Comparison of ENCODE assay signal across 33 cellular contexts in the genomic region with DNA sequence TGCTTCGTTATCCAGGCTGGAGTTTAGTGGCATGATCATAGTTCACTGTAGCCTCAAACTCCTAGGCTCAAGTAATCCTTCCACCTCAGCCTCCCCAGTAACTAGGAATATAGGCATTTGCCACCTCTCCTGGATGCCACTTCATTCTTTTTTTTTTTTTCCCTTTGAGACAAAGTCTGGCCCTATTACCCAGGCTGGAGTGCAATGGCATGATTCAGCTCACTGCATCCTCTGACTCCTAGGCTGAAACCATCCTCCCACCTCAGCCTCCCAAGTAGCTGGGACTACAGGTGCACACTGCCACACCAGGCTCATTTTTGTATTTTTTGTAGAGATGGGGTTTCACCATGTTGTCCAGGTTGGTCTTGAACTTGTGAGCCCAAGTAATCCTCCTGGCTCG. TPM values are rescaled to one million over a fixed set of nuclear protein-coding genes. Genes with fewer than 3 reads are reported as not detected.
DNase-seq lines count a peak whose midpoint lies in the region; ATAC-seq, FAIRE-seq and TF ChIP-seq lines count a peak whose summit lies in the region.
"Had no signal": no experiment of that assay in that cellular context is flagged by ENCODE, and none has a peak within 500 bp of the region (broad histone marks: within the 10 kb centered on the region; RNA-seq: fewer than 3 reads in every experiment).

No MANE protein-coding gene starts in this region.

- no peaks in the 10 kb centered on the region for H3K9me3 ChIP-seq in breast epithelium
- no peaks in the 10 kb centered on the region for H3K9me3 ChIP-seq in astrocyte (ENCODE audit: insufficient read depth, low read depth, low read length)
- no peaks in the 10 kb centered on the region for H3K9me3 ChIP-seq in aorta (ENCODE audit: control insufficient read depth, low read length)
- H3K9me3 ChIP-seq: body of pancreas, HAP-1, lower lobe of right lung, pancreas had no signal

- POLR2A ChIA-PET in MCF 10A (lab: Yijun Ruan, JAX) = interaction anchor here (0.9 to 1.2 kb wide), 2 partner anchors 55 to 93 kb away, joined by 3 to 4 read pairs; no protein-coding TSS in a partner anchor
- POLR2A ChIA-PET in activated CD8-positive, alpha-beta T cell treated with anti-CD3 and anti-CD28 coated beads, Interleukin-2, amount 10 ng/mL, durations not matched to agents 7 days and 5 days (lab: Charles Lee) = no interaction called here

- WGBS in aorta, 2 donors = 84 to 92% methylated on average over 2 of the region's 2 CpGs

- no peak for TF ChIP-seq POLR2A in breast epithelium (IDR thresholded peaks at IDR 0.05)

- peaks cover 5% of the 10 kb centered on the region for H4K20me1 ChIP-seq in astrocyte (ENCODE audit: insufficient read depth, low read length)

- BruUV-seq in MCF 10A (replicated peaks; lab: Mats Ljungman, UMichigan) = no TSS peak

- H3K27ac Mint-ChIP-seq in MCF 10A (ENCODE audit: low read depth, unreplicated experiment) = peak overlapping the region; percentile 42
- H3K27ac Mint-ChIP-seq in astrocyte (ENCODE audit: unreplicated experiment) = no peak overlapping the region
- H3K27ac Mint-ChIP-seq in nephron progenitor cell = peak overlapping the region; percentile 81
- no peak overlapping the region for H3K27ac Mint-ChIP-seq in activated CD8-positive, alpha-beta T cell treated with anti-CD3 and anti-CD28 coated beads, Interleukin-2, amount 10 ng/mL, durations not matched to agents 7 days and 5 days
- H3K27ac Mint-ChIP-seq: activated naive CD8-positive, alpha-beta T cell treated with anti-CD3 and anti-CD28 coated beads for 36 hours; activated T-helper 2 cell treated with anti-CD3 and anti-CD28 coated beads, Interferon-gamma antibody, Interleukin-2, Interleukin-4, amounts not matched to agents 10 μg/mL and 5 μg/mL and 100 μg/mL, durations not matched to agents 14 hours and 24 hours and 36 hours; B cell; nephron; WTC11 had no signal

- peaks cover 54% of the 10 kb centered on the region for H3K79me2 ChIP-seq in astrocyte (ENCODE audit: insufficient read depth, low read length)

- intact Hi-C loops in MCF 10A (cut with micrococcal nuclease) = no loop called here
- intact Hi-C loops in breast epithelium (cut with DNase I; ENCODE audit: low total_unique reads) = no loop called here
- intact Hi-C loops in aorta (cut with DNase I) = no loop called here

- H3K4me3 ChIP-seq in breast epithelium = no peak overlapping the region
- H3K4me3 ChIP-seq in astrocyte (ENCODE audit: insufficient read depth, low read depth, low read length) = no peak overlapping the region
- no peak overlapping the region for H3K4me3 ChIP-seq in aorta (ENCODE audit: low read length in 2 of 2)
- H3K4me3 ChIP-seq: body of pancreas, HAP-1, lower lobe of right lung, pancreas had no signal

- H3K27me3 Mint-ChIP-seq in MCF 10A (ENCODE audit: insufficient read depth, unreplicated experiment) (no peaks in the 10 kb centered on the region), astrocyte (ENCODE audit: low read depth, unreplicated experiment) (no peaks in the 10 kb centered on the region), nephron progenitor cell (ENCODE audit: low read depth, poor library complexity) (no peaks in the 10 kb centered on the region)
- H3K27me3 Mint-ChIP-seq in activated CD8-positive, alpha-beta T cell treated with anti-CD3 and anti-CD28 coated beads, Interleukin-2, amount 10 ng/mL, durations not matched to agents 7 days and 5 days (ENCODE audit: low read depth) = no peaks in the 10 kb centered on the region
- H3K27me3 Mint-ChIP-seq: activated naive CD8-positive, alpha-beta T cell treated with anti-CD3 and anti-CD28 coated beads for 36 hours; B cell had no signal

- H3K27ac ChIP-seq in breast epithelium (peak overlapping the region in 1 of 2 donors; percentile 70), astrocyte (ENCODE audit: low read depth, low read length) (peak overlapping the region; percentile 75), aorta (ENCODE audit: low read depth in 1 of 2, low read length in 2 of 2) (peak overlapping the region; percentile 57 to 74)
- H3K27ac ChIP-seq: 22Rv1, body of pancreas, lower lobe of right lung, pancreas had no signal

- H3K27me3 ChIP-seq in breast epithelium (no peaks in the 10 kb centered on the region), astrocyte (ENCODE audit: insufficient read depth, low read length) (no peaks in the 10 kb centered on the region), aorta (ENCODE audit: control insufficient read depth in 1 of 2, insufficient read depth in 2 of 2, low read length in 1 of 2) (no peaks in the 10 kb centered on the region)
- H3K27me3 ChIP-seq: body of pancreas, pancreas had no signal

- H2AFZ ChIP-seq in astrocyte (ENCODE audit: low read depth, low read length) = no peak overlapping the region

- H3K4me3 Mint-ChIP-seq in MCF 10A (ENCODE audit: unreplicated experiment) (no peak overlapping the region), astrocyte (ENCODE audit: unreplicated experiment) (no peak overlapping the region), nephron progenitor cell (no peak overlapping the region)
- H3K4me3 Mint-ChIP-seq in activated CD8-positive, alpha-beta T cell treated with anti-CD3 and anti-CD28 coated beads, Interleukin-2, amount 10 ng/mL, durations not matched to agents 7 days and 5 days = no peak overlapping the region
- H3K4me3 Mint-ChIP-seq: activated naive CD8-positive, alpha-beta T cell treated with anti-CD3 and anti-CD28 coated beads for 36 hours; B cell; nephron; WTC11 had no signal

- DNase-seq in MCF 10A (ENCODE audit: unreplicated experiment) = no peak
- no peak for DNase-seq in breast epithelium (ENCODE audit: low spot score in 2 of 2)
- DNase-seq in astrocyte (ENCODE audit: low read depth) = no peak
- no peak for DNase-seq in nephron progenitor cell
- no peak for DNase-seq in aorta
- DNase-seq in activated CD8-positive, alpha-beta T cell treated with anti-CD3 and anti-CD28 coated beads, Interleukin-2, amount 10 ng/mL, durations not matched to agents 7 days and 5 days = no peak
- no peak for DNase-seq in DMS79 (lab: John Stamatoyannopoulos, UW)
- DNase-seq: activated CD4-positive, alpha-beta T cell treated with anti-CD3 and anti-CD28 coated beads, Interleukin-2, amount 50 U/mL, for 48 hours; activated CD8-positive, alpha-beta memory T cell treated with anti-CD3 and anti-CD28 coated beads, Interleukin-2, amount 50 U/mL, for 48 hours; activated naive CD8-positive, alpha-beta T cell treated with anti-CD3 and anti-CD28 coated beads for 36 hours; body of pancreas; effector memory CD4-positive, alpha-beta T cell; lower lobe of right lung; NCI-H2081; NCI-H345; NCI-H82; pancreas; right cardiac atrium; SHP77 treated with DMSO at 0.1 percent for 48 hours; stimulated activated CD4-positive, alpha-beta T cell treated with anti-CD3 and anti-CD28 coated beads, Interleukin-12 subunit alpha, Interleukin-12 subunit beta, amount 100 ng/mL, for 4 hours; stimulated activated CD4-positive, alpha-beta T cell treated with anti-CD3 and anti-CD28 coated beads, Interleukin-4, amount 100 ng/mL, for 4 hours; stimulated activated naive CD4-positive, alpha-beta T cell; T-helper 9 cell had no signal

- no peak overlapping the region for H3K9ac ChIP-seq in astrocyte (ENCODE audit: low read length)

- ATAC-seq in aorta (ENCODE audit: low FRiP score) = no peak
- ATAC-seq in HG03520 (IDR thresholded peaks at IDR 0.05; ENCODE audit: unreplicated experiment) = no peak
- ATAC-seq in activated CD8-positive, alpha-beta T cell treated with anti-CD3 and anti-CD28 coated beads, Interleukin-2, amount 10 ng/mL, durations not matched to agents 7 days and 5 days = no peak
- ATAC-seq: body of pancreas, lower lobe of right lung, WTC11 had no signal

- CTCF ChIA-PET in MCF 10A (lab: Yijun Ruan, JAX) = interaction anchor here (0.6 to 0.7 kb wide), 2 partner anchors 106 to 127 kb away, joined by 3 read pairs; no protein-coding TSS in a partner anchor
- CTCF ChIA-PET in activated CD8-positive, alpha-beta T cell treated with anti-CD3 and anti-CD28 coated beads, Interleukin-2, amount 10 ng/mL, durations not matched to agents 7 days and 5 days (lab: Charles Lee) = no interaction called here

- H3K4me1 ChIP-seq in breast epithelium = no peaks in the 10 kb centered on the region
- H3K4me1 ChIP-seq in astrocyte (ENCODE audit: insufficient read depth, low read length) = peaks cover 4% of the 10 kb centered on the region
- H3K4me1 ChIP-seq in aorta (ENCODE audit: control insufficient read depth in 1 of 2, insufficient read depth in 2 of 2, low read length in 2 of 2) = peaks cover 2 to 20% of the 10 kb centered on the region in 2 donors
- H3K4me1 ChIP-seq: lower lobe of right lung had no signal

- no peak overlapping the region for H3K4me2 ChIP-seq in astrocyte (ENCODE audit: low read length)

- H3K36me3 ChIP-seq in breast epithelium (no peaks in the 10 kb centered on the region), astrocyte (ENCODE audit: insufficient read depth, low read length) (no peaks in the 10 kb centered on the region), aorta (ENCODE audit: control insufficient read depth in 1 of 2, insufficient read depth in 2 of 2, low read length in 1 of 2) (no peaks in the 10 kb centered on the region)
- H3K36me3 ChIP-seq: HAP-1, lower lobe of right lung, pancreas had no signal

- H3K4me1 Mint-ChIP-seq in MCF 10A (ENCODE audit: insufficient read depth, unreplicated experiment) (peaks cover 18% of the 10 kb centered on the region), astrocyte (ENCODE audit: low read depth, unreplicated experiment) (peaks cover 6% of the 10 kb centered on the region), nephron progenitor cell (peaks cover 2% of the 10 kb centered on the region)
- H3K4me1 Mint-ChIP-seq in activated CD8-positive, alpha-beta T cell treated with anti-CD3 and anti-CD28 coated beads, Interleukin-2, amount 10 ng/mL, durations not matched to agents 7 days and 5 days (ENCODE audit: low read depth) = peaks cover 1% of the 10 kb centered on the region
- H3K4me1 Mint-ChIP-seq: WTC11 had no signal

- no peak for FAIRE-seq in astrocyte (lab: Jason Lieb, UNC)
- FAIRE-seq: colon, frontal cortex, islet of Langerhans, pancreas had no signal

- no peak for TF ChIP-seq CTCF in MCF 10A (IDR thresholded peaks at IDR 0.05; ENCODE audit: unreplicated experiment)
- no peak for TF ChIP-seq CTCF in breast epithelium (IDR thresholded peaks at IDR 0.05)
- no peak for TF ChIP-seq CTCF in astrocyte (IDR thresholded peaks at IDR 0.05; ENCODE audit: insufficient read depth, low read depth, low read length)
- no peak for TF ChIP-seq CTCF in nephron progenitor cell (IDR thresholded peaks at IDR 0.05)

- no peaks in the 10 kb centered on the region for H3K9me3 Mint-ChIP-seq in MCF 10A (ENCODE audit: unreplicated experiment)
- no peaks in the 10 kb centered on the region for H3K9me3 Mint-ChIP-seq in astrocyte (ENCODE audit: unreplicated experiment)
- no peaks in the 10 kb centered on the region for H3K9me3 Mint-ChIP-seq in nephron progenitor cell
- no peaks in the 10 kb centered on the region for H3K9me3 Mint-ChIP-seq in activated CD8-positive, alpha-beta T cell treated with anti-CD3 and anti-CD28 coated beads, Interleukin-2, amount 10 ng/mL, durations not matched to agents 7 days and 5 days (ENCODE audit: insufficient read depth)
- H3K9me3 Mint-ChIP-seq: activated naive CD8-positive, alpha-beta T cell treated with anti-CD3 and anti-CD28 coated beads for 36 hours; activated T-helper 2 cell treated with anti-CD3 and anti-CD28 coated beads, Interferon-gamma antibody, Interleukin-2, Interleukin-4, amounts not matched to agents 10 μg/mL and 5 μg/mL and 100 μg/mL, durations not matched to agents 14 hours and 24 hours and 36 hours; nephron; WTC11 had no signal

- H3K36me3 Mint-ChIP-seq in MCF 10A (ENCODE audit: insufficient read depth, unreplicated experiment) (no peaks in the 10 kb centered on the region), astrocyte (ENCODE audit: low read depth, unreplicated experiment) (peaks cover 2% of the 10 kb centered on the region), nephron progenitor cell (ENCODE audit: low read depth) (no peaks in the 10 kb centered on the region)
- H3K36me3 Mint-ChIP-seq in activated CD8-positive, alpha-beta T cell treated with anti-CD3 and anti-CD28 coated beads, Interleukin-2, amount 10 ng/mL, durations not matched to agents 7 days and 5 days (ENCODE audit: low read depth) = no peaks in the 10 kb centered on the region
- H3K36me3 Mint-ChIP-seq: WTC11 had no signal

RNA-seq across cellular contexts. Expression of gene OSBPL9, which starts 19.3 kb away (rescaled TPM):
- total RNA-seq in MCF 10A (2022) (51.7 and 60.4 TPM in 2 replicates), breast epithelium (100 to 1,000 TPM; 107 to 213 (median 136) TPM), astrocyte (115 and 117 TPM in 2 replicates), aorta (100 to 1,000 TPM in 1 of 2 donors, 10 to 100 TPM in 1; 98.5 to 121 TPM)
- polyA plus RNA-seq in aorta = 10 to 100 TPM; 42.8 to 59.1 TPM
- total RNA-seq in activated CD8-positive, alpha-beta T cell treated with anti-CD3 and anti-CD28 coated beads, Interleukin-2, amount 10 ng/mL, durations not matched to agents 7 days and 5 days = 10 to 100 TPM; 43.3 to 45.8 TPM

Comparison
In these comparisons a context has a peak if more than half of its experiments do, and no peak if none do; other contexts are left out.
1. H3K27ac Mint-ChIP-seq: peak in MCF 10A (single experiment) and nephron progenitor cell (single experiment); none in astrocyte (single experiment) and activated CD8-positive, alpha-beta T cell treated with anti-CD3 and anti-CD28 coated beads, Interleukin-2, amount 10 ng/mL, durations not matched to agents 7 days and 5 days (single experiment).